In genomic region chr22:47634342-47634741, GRCh38 we compare ENCODE assay signal across 17 cellular contexts.
DNase-seq lines count a peak whose midpoint lies in the region; ATAC-seq and TF ChIP-seq lines count a peak whose summit lies in the region.
"Had no signal": no experiment of that assay in that cellular context is flagged by ENCODE, and none has a peak within 500 bp of the region (broad histone marks: within the 10 kb centered on the region; RNA-seq: fewer than 3 reads in every experiment).

No MANE protein-coding gene starts in this region.

- no peaks in the 10 kb centered on the region for H3K79me1 ChIP-seq in mesenchymal stem cell (replicated peaks; ENCODE audit: low read length, poor library complexity, severe bottlenecking)

- H2AK5ac ChIP-seq in mesenchymal stem cell (ENCODE audit: low read length, severe bottlenecking), result no peak overlapping the region

- no peaks in the 10 kb centered on the region for H3K36me3 ChIP-seq in DND-41 (ENCODE audit: insufficient read depth, low read length)
- no peaks in the 10 kb centered on the region for H3K36me3 ChIP-seq in Karpas-422 (ENCODE audit: insufficient read depth, low read length)
- no peaks in the 10 kb centered on the region for H3K36me3 ChIP-seq in mesenchymal stem cell (ENCODE audit: control insufficient read depth in 1 of 2, insufficient read depth in 2 of 2, low read depth in 1 of 2, low read length in 2 of 2)
- H3K36me3 ChIP-seq in suprapubic skin, result peaks cover 8% of the 10 kb centered on the region
- H3K36me3 ChIP-seq: Peyer's patch had no signal

- H3K79me2 ChIP-seq in DND-41 (ENCODE audit: insufficient read depth, low read length), result no peaks in the 10 kb centered on the region
- H3K79me2 ChIP-seq in Karpas-422 (ENCODE audit: low read length), result no peaks in the 10 kb centered on the region

- no peak overlapping the region for H3K9ac ChIP-seq in DND-41 (ENCODE audit: low read depth, low read length)
- no peak overlapping the region for H3K9ac ChIP-seq in Karpas-422 (ENCODE audit: low read length)
- no peak overlapping the region for H3K9ac ChIP-seq in mesenchymal stem cell (ENCODE audit: low read length)

- H3K4me2 ChIP-seq in DND-41 (ENCODE audit: insufficient read depth, low read length) (no peak overlapping the region), Karpas-422 (ENCODE audit: low read depth, low read length, poor library complexity, severe bottlenecking) (no peak overlapping the region), mesenchymal stem cell (ENCODE audit: low read length, poor library complexity, severe bottlenecking) (no peak overlapping the region)

- no peaks in the 10 kb centered on the region for H3K9me2 ChIP-seq in Karpas-422 (replicated peaks; ENCODE audit: insufficient read depth, low read length)

- POLR2A ChIA-PET in WTC11 (lab: Charles Lee), result interaction anchor here (0.6 kb wide), 1 partner anchor 709 kb away, joined by 3 read pairs; no protein-coding TSS in a partner anchor

- H3K4me3 Mint-ChIP-seq in WTC11 (no peak overlapping the region), immature natural killer cell (no peak overlapping the region)
- no peak overlapping the region for H3K4me3 Mint-ChIP-seq in activated naive CD8-positive, alpha-beta T cell treated with anti-CD3 and anti-CD28 coated beads, Interleukin-2, amount 50 U/mL, for 24 hours
- H3K4me3 Mint-ChIP-seq: CD14-positive monocyte had no signal

- 78% methylated on average over 7 of the region's 7 CpGs for WGBS in mesenchymal stem cell
- 42% methylated on average over 6 of the region's 7 CpGs for WGBS in suprapubic skin

- H3K27me3 ChIP-seq in DND-41 (ENCODE audit: insufficient read depth, low read length, poor library complexity), result no peaks in the 10 kb centered on the region
- H3K27me3 ChIP-seq in Karpas-422 (ENCODE audit: low read length), result no peaks in the 10 kb centered on the region
- no peaks in the 10 kb centered on the region for H3K27me3 ChIP-seq in mesenchymal stem cell (ENCODE audit: control insufficient read depth in 1 of 2, insufficient read depth in 1 of 2, low read length in 2 of 2)
- peaks cover 8% of the 10 kb centered on the region for H3K27me3 ChIP-seq in suprapubic skin
- H3K27me3 ChIP-seq: Peyer's patch had no signal

- no peak overlapping the region for H2AFZ ChIP-seq in DND-41 (ENCODE audit: low read depth, low read length)
- no peak overlapping the region for H2AFZ ChIP-seq in Karpas-422 (ENCODE audit: low read length)
- no peak overlapping the region for H2AFZ ChIP-seq in mesenchymal stem cell (ENCODE audit: low read depth, low read length)

- ATAC-seq in DND-41 (ENCODE audit: insufficient read depth, low read depth) (no peak), WTC11 (peak; percentile 67)
- ATAC-seq in activated naive CD8-positive, alpha-beta T cell treated with anti-CD3 and anti-CD28 coated beads, Interleukin-2, amount 50 U/mL, for 24 hours, result no peak
- ATAC-seq: Right ventricle myocardium inferior had no signal

- H2BK12ac ChIP-seq in mesenchymal stem cell (ENCODE audit: low read length in 2 of 2), result no peak overlapping the region

- H3K27me3 Mint-ChIP-seq in WTC11 (ENCODE audit: low read depth), result no peaks in the 10 kb centered on the region
- peaks cover 3 to 6% (median 3%) of the 10 kb centered on the region in 3 donors for H3K27me3 Mint-ChIP-seq in immature natural killer cell (ENCODE audit: low read depth in 3 of 3)
- peaks cover 3% of the 10 kb centered on the region for H3K27me3 Mint-ChIP-seq in activated naive CD8-positive, alpha-beta T cell treated with anti-CD3 and anti-CD28 coated beads, Interleukin-2, amount 50 U/mL, for 24 hours

- H3K27ac Mint-ChIP-seq in WTC11 (no peak overlapping the region), immature natural killer cell (no peak overlapping the region)
- H3K27ac Mint-ChIP-seq in activated naive CD8-positive, alpha-beta T cell treated with anti-CD3 and anti-CD28 coated beads, Interleukin-2, amount 50 U/mL, for 24 hours, result no peak overlapping the region

- H3K27ac ChIP-seq in DND-41 (ENCODE audit: low read length) (no peak overlapping the region), Karpas-422 (ENCODE audit: low read length) (no peak overlapping the region), mesenchymal stem cell (ENCODE audit: low read length, poor library complexity, severe bottlenecking) (no peak overlapping the region), suprapubic skin (no peak overlapping the region)
- H3K27ac ChIP-seq: Peyer's patch had no signal

- no peak overlapping the region for H4K91ac ChIP-seq in mesenchymal stem cell (ENCODE audit: low read length)

- no peak overlapping the region for H3K4me3 ChIP-seq in DND-41 (ENCODE audit: low read depth in 1 of 2, low read length in 2 of 2)
- H3K4me3 ChIP-seq in Karpas-422 (ENCODE audit: low read length), result no peak overlapping the region
- no peak overlapping the region for H3K4me3 ChIP-seq in mesenchymal stem cell (ENCODE audit: insufficient read depth in 1 of 2, low read depth in 1 of 2, low read length in 2 of 2)
- H3K4me3 ChIP-seq in suprapubic skin, result no peak overlapping the region
- H3K4me3 ChIP-seq: Peyer's patch had no signal

- H4K20me1 ChIP-seq in DND-41 (ENCODE audit: insufficient read depth, low read length) (no peaks in the 10 kb centered on the region), Karpas-422 (ENCODE audit: insufficient read depth, low read depth, low read length) (no peaks in the 10 kb centered on the region)

- TF ChIP-seq EP300 in suprapubic skin (IDR thresholded peaks at IDR 0.05), result no peak

- H3K18ac ChIP-seq in mesenchymal stem cell (ENCODE audit: low read depth in 1 of 2, low read length in 2 of 2), result no peak overlapping the region

- no peak overlapping the region for H4K8ac ChIP-seq in mesenchymal stem cell (ENCODE audit: low read length)

- no peaks in the 10 kb centered on the region for H3K4me1 ChIP-seq in DND-41 (ENCODE audit: insufficient read depth, low read length)
- H3K4me1 ChIP-seq in Karpas-422 (ENCODE audit: low read length), result no peaks in the 10 kb centered on the region
- H3K4me1 ChIP-seq in mesenchymal stem cell (ENCODE audit: control insufficient read depth, insufficient read depth, low read depth, low read length), result peaks cover 1% of the 10 kb centered on the region
- no peaks in the 10 kb centered on the region for H3K4me1 ChIP-seq in suprapubic skin
- H3K4me1 ChIP-seq: Peyer's patch had no signal

- H3K23ac ChIP-seq in mesenchymal stem cell (ENCODE audit: low read length in 2 of 2), result no peak overlapping the region

- H3K4ac ChIP-seq in mesenchymal stem cell (ENCODE audit: low read depth in 1 of 2, low read length in 2 of 2), result no peak overlapping the region

- H2BK15ac ChIP-seq in mesenchymal stem cell (ENCODE audit: low read depth, poor library complexity, severe bottlenecking), result no peak overlapping the region

- H3K9me3 Mint-ChIP-seq in WTC11, result peaks cover 28% of the 10 kb centered on the region
- peaks cover 5 to 11% (median 9%) of the 10 kb centered on the region in 6 donors for H3K9me3 Mint-ChIP-seq in immature natural killer cell
- H3K9me3 Mint-ChIP-seq in activated naive CD8-positive, alpha-beta T cell treated with anti-CD3 and anti-CD28 coated beads, Interleukin-2, amount 50 U/mL, for 24 hours, result peaks cover 19% of the 10 kb centered on the region

- CTCF ChIA-PET in WTC11 (lab: Charles Lee), result interaction anchor here (0.6 to 1.4 kb wide), 5 partner anchors 142 to 203 kb away, joined by 4 to 9 read pairs (median 5); no protein-coding TSS in a partner anchor

- H2BK120ac ChIP-seq in mesenchymal stem cell (ENCODE audit: low read depth, low read length), result no peak overlapping the region

- H3K36me3 Mint-ChIP-seq in WTC11 (peaks cover 18% of the 10 kb centered on the region), immature natural killer cell (peaks cover 0 to 11% (median 0%) of the 10 kb centered on the region in 3 donors)
- no peaks in the 10 kb centered on the region for H3K36me3 Mint-ChIP-seq in activated naive CD8-positive, alpha-beta T cell treated with anti-CD3 and anti-CD28 coated beads, Interleukin-2, amount 50 U/mL, for 24 hours (ENCODE audit: low read depth)
- H3K36me3 Mint-ChIP-seq: CD14-positive monocyte had no signal

- TF ChIP-seq POLR2A in suprapubic skin (IDR thresholded peaks at IDR 0.05), result no peak

- TF ChIP-seq CTCF in DND-41 (IDR thresholded peaks at IDR 0.05; ENCODE audit: borderline replicate concordance, extremely low read depth, low read length, poor library complexity, severe bottlenecking), result peak; percentile 13
- TF ChIP-seq CTCF in WTC11 (IDR thresholded peaks at IDR 0.05), result no peak
- TF ChIP-seq CTCF in suprapubic skin (IDR thresholded peaks at IDR 0.05), result no peak

- H2BK5ac ChIP-seq in mesenchymal stem cell (ENCODE audit: low read depth, low read length, poor library complexity, severe bottlenecking), result peak overlapping the region; percentile 71

- DNase-seq in DND-41 (no peak), Karpas-422 (peak; percentile 45), WTC11 (ENCODE audit: low spot score) (no peak), mesenchymal stem cell (no peak), suprapubic skin (ENCODE audit: low spot score in 2 of 2) (no peak), immature natural killer cell (no peak), NAMALWA (ENCODE audit: low spot score) (no peak)
- DNase-seq in activated naive CD8-positive, alpha-beta T cell treated with anti-CD3 and anti-CD28 coated beads, Interleukin-2, amount 50 U/mL, for 24 hours, result no peak
- DNase-seq: 8988T, GDM1, KG1, NCI-H1092, NCI-H146, NCI-H2029 treated with DMSO at 0.1 percent for 48 hours had no signal

- H3K14ac ChIP-seq in mesenchymal stem cell (ENCODE audit: low read length in 2 of 2), result no peak overlapping the region

- H3K9me3 ChIP-seq in DND-41 (ENCODE audit: insufficient read depth, low read length, severe bottlenecking) (peaks cover 9% of the 10 kb centered on the region), Karpas-422 (ENCODE audit: low read length) (no peaks in the 10 kb centered on the region), mesenchymal stem cell (ENCODE audit: control insufficient read depth, low read length) (peaks cover 22% of the 10 kb centered on the region), suprapubic skin (no peaks in the 10 kb centered on the region)
- H3K9me3 ChIP-seq: Peyer's patch had no signal

- no peaks in the 10 kb centered on the region for H3K4me1 Mint-ChIP-seq in WTC11
- H3K4me1 Mint-ChIP-seq in immature natural killer cell, result no peaks in the 10 kb centered on the region
- no peaks in the 10 kb centered on the region for H3K4me1 Mint-ChIP-seq in activated naive CD8-positive, alpha-beta T cell treated with anti-CD3 and anti-CD28 coated beads, Interleukin-2, amount 50 U/mL, for 24 hours
- H3K4me1 Mint-ChIP-seq: CD14-positive monocyte had no signal

TF ChIP-seq in WTC11, 78 proteins besides CTCF, POLR2A, EP300 and RAD21 (continues in another document):
- TF ChIP-seq USF2 (CRISPR knock-in tag; IDR thresholded peaks at IDR 0.05), result no peak
- TF ChIP-seq HMGA2 (CRISPR knock-in tag; IDR thresholded peaks at IDR 0.05), result no peak
- no peak for TF ChIP-seq FOXJ3 (CRISPR knock-in tag; IDR thresholded peaks at IDR 0.05; ENCODE audit: borderline replicate concordance)
